ENCODE assay signal across 16 cellular contexts in genomic region chr12:71558445-71558844, GRCh38.
"Had no signal": no experiment of that assay in that cellular context is flagged by ENCODE, and none has a peak within 500 bp of the region (broad histone marks: within the 10 kb centered on the region; RNA-seq: fewer than 3 reads in every experiment).

No MANE protein-coding gene starts in this region.

- H3K4me3 Mint-ChIP-seq: activated CD8-positive, alpha-beta memory T cell treated with anti-CD3 and anti-CD28 coated beads, Interleukin-2, amount 10 ng/mL, durations not matched to agents 7 days and 5 days; activated naive CD4-positive, alpha-beta T cell treated with anti-CD3 and anti-CD28 coated beads, Interleukin-2, amount 10 ng/mL, durations not matched to agents 7 days and 5 days; natural killer cell treated with Interleukin-12 subunit alpha and Interleukin-12 subunit beta and Interleukin-15 and Interleukin-18, amount 100 ng/mL, for 72 hours had no signal

- H3K27ac ChIP-seq: colonic mucosa, esophagus squamous epithelium, transverse colon had no signal

- DNase-seq: activated CD4-positive, alpha-beta T cell treated with anti-CD3 and anti-CD28 coated beads, Interleukin-2, amount 50 U/mL, for 48 hours; activated CD8-positive, alpha-beta memory T cell treated with anti-CD3 and anti-CD28 coated beads, Interleukin-2, amount 10 ng/mL, durations not matched to agents 7 days and 5 days; activated naive CD4-positive, alpha-beta T cell treated with anti-CD3 and anti-CD28 coated beads, Interleukin-2, amount 10 ng/mL, durations not matched to agents 7 days and 5 days; activated T-cell treated with anti-CD3 and anti-CD28 coated beads, Interleukin-2, amount 50 U/mL, for 1 hour; caudate nucleus; colonic mucosa; esophagus squamous epithelium; head of caudate nucleus; mesendoderm; retina; stimulated activated CD4-positive, alpha-beta T cell treated with anti-CD3 and anti-CD28 coated beads, Interleukin-4, amount 100 ng/mL, for 24 hours; stimulated activated naive CD4-positive, alpha-beta T cell; transverse colon had no signal

- H3K4me1 ChIP-seq: colonic mucosa, esophagus squamous epithelium, transverse colon had no signal

- H3K9me3 ChIP-seq: colonic mucosa, esophagus squamous epithelium, transverse colon had no signal

- H3K27ac Mint-ChIP-seq: activated CD8-positive, alpha-beta memory T cell treated with anti-CD3 and anti-CD28 coated beads, Interleukin-2, amount 10 ng/mL, durations not matched to agents 7 days and 5 days; activated naive CD4-positive, alpha-beta T cell treated with anti-CD3 and anti-CD28 coated beads, Interleukin-2, amount 10 ng/mL, durations not matched to agents 7 days and 5 days; activated T-helper 2 cell treated with anti-CD3 and anti-CD28 coated beads, Interferon-gamma antibody, Interleukin-2, Interleukin-4, amounts not matched to agents 10 μg/mL and 5 μg/mL and 100 μg/mL, durations not matched to agents 14 hours and 24 hours and 36 hours; natural killer cell treated with Interleukin-12 subunit alpha and Interleukin-12 subunit beta and Interleukin-15 and Interleukin-18, amount 100 ng/mL, for 72 hours had no signal

- H3K36me3 ChIP-seq: colonic mucosa, esophagus squamous epithelium, transverse colon had no signal

- H3K27me3 ChIP-seq: colonic mucosa, transverse colon had no signal

- H3K4me1 Mint-ChIP-seq: activated CD8-positive, alpha-beta memory T cell treated with anti-CD3 and anti-CD28 coated beads, Interleukin-2, amount 10 ng/mL, durations not matched to agents 7 days and 5 days; activated naive CD4-positive, alpha-beta T cell treated with anti-CD3 and anti-CD28 coated beads, Interleukin-2, amount 10 ng/mL, durations not matched to agents 7 days and 5 days had no signal

- H3K9me3 Mint-ChIP-seq: activated naive CD4-positive, alpha-beta T cell treated with anti-CD3 and anti-CD28 coated beads, Interleukin-2, amount 10 ng/mL, durations not matched to agents 7 days and 5 days; activated T-helper 2 cell treated with anti-CD3 and anti-CD28 coated beads, Interferon-gamma antibody, Interleukin-2, Interleukin-4, amounts not matched to agents 10 μg/mL and 5 μg/mL and 100 μg/mL, durations not matched to agents 14 hours and 24 hours and 36 hours; natural killer cell treated with Interleukin-12 subunit alpha and Interleukin-12 subunit beta and Interleukin-15 and Interleukin-18, amount 100 ng/mL, for 72 hours had no signal

- FAIRE-seq: frontal cortex had no signal

- H3K36me3 Mint-ChIP-seq: activated CD8-positive, alpha-beta memory T cell treated with anti-CD3 and anti-CD28 coated beads, Interleukin-2, amount 10 ng/mL, durations not matched to agents 7 days and 5 days; activated naive CD4-positive, alpha-beta T cell treated with anti-CD3 and anti-CD28 coated beads, Interleukin-2, amount 10 ng/mL, durations not matched to agents 7 days and 5 days; natural killer cell treated with Interleukin-12 subunit alpha and Interleukin-12 subunit beta and Interleukin-15 and Interleukin-18, amount 100 ng/mL, for 72 hours had no signal

- H3K4me3 ChIP-seq: colonic mucosa, esophagus squamous epithelium, transverse colon had no signal
